18 cellular contexts compared by ENCODE assay signal in genomic region chr17:58378895-58379824, GRCh38. TPM values are rescaled to one million over a fixed set of nuclear protein-coding genes. Genes with fewer than 3 reads are reported as not detected.
A peak's percentile ranks its signal among the peaks of the same experiment; 100 is the strongest.
DNase-seq lines count a peak whose midpoint lies in the region; ATAC-seq, FAIRE-seq and TF ChIP-seq lines count a peak whose summit lies in the region.
"Had no signal": no experiment of that assay in that cellular context is flagged by ENCODE, and none has a peak within 500 bp of the region (broad histone marks: within the 10 kb centered on the region; RNA-seq: fewer than 3 reads in every experiment).

No MANE protein-coding gene starts in this region.

- H3K79me2 ChIP-seq in GM12878 (ENCODE audit: control insufficient read depth, insufficient read depth, low read length) = peaks cover 4% of the 10 kb centered on the region

- CTCF ChIA-PET in activated CD4-positive, alpha-beta T cell treated with anti-CD3 and anti-CD28 coated beads for 36 hours (lab: Charles Lee) = interaction anchor here (0.6 to 2.4 kb wide), 10 partner anchors 9 to 195 kb away, joined by 3 to 13 read pairs (median 3); partner anchors contain the start of gene MPO
- CTCF ChIA-PET in GM12878 (lab: Yijun Ruan, JAX) = interaction anchor here (0.7 to 2.9 kb wide), 7 partner anchors 9 to 130 kb away, joined by 3 to 17 read pairs (median 3); partner anchors contain the start of gene RNF43

- no TSS peak for BruUV-seq in GM12878 (replicated peaks; lab: Mats Ljungman, UMichigan)

- TF ChIP-seq CTCF in GM12878 (IDR thresholded peaks at IDR 0.05 in 2 of 3, conservative IDR thresholded peaks at IDR 0.05 in 1 of 3; ENCODE audit: control insufficient read depth in 2 of 3, extremely low read depth in 1 of 3, insufficient read depth in 1 of 3, low read depth in 3 of 3, low read length in 3 of 3) = no peak
- no peak for TF ChIP-seq CTCF in neural crest cell (conservative IDR thresholded peaks at IDR 0.05)

- POLR2A ChIA-PET in activated CD4-positive, alpha-beta T cell treated with anti-CD3 and anti-CD28 coated beads for 36 hours (lab: Charles Lee) = interaction anchor here (0.8 to 1.2 kb wide), 2 partner anchors 23 to 29 kb away, joined by 3 read pairs; no protein-coding TSS in a partner anchor
- POLR2A ChIA-PET in GM12878 (lab: Charles Lee) = interaction anchor here (0.8 to 5.9 kb wide), 7 partner anchors 10 to 38 kb away, joined by 3 to 29 read pairs (median 3); partner anchors contain the start of genes RNF43 and SUPT4H1

- ATAC-seq in activated CD4-positive, alpha-beta T cell treated with anti-CD3 and anti-CD28 coated beads for 36 hours = no peak
- ATAC-seq in GM12878 (no peak), GM21529 (IDR thresholded peaks at IDR 0.05; ENCODE audit: unreplicated experiment) (no peak), left cardiac atrium (no peak)

- H3K27me3 ChIP-seq in GM12878 (replicated peaks in 1 of 2; ENCODE audit: control insufficient read depth in 2 of 2, insufficient read depth in 2 of 2, low read length in 1 of 2) = no peaks in the 10 kb centered on the region
- H3K27me3 ChIP-seq: thyroid gland had no signal

- peaks cover 19% of the 10 kb centered on the region for H3K4me1 ChIP-seq in GM12878 (ENCODE audit: control insufficient read depth, insufficient read depth, low read length)
- H3K4me1 ChIP-seq: thyroid gland had no signal

- in situ Hi-C loops in GM12878 (cut with MboI) (no loop called here), ACHN (cut with HindIII; ENCODE audit: low pct_ligation_motif_present, low pct_unique_long_range_greater_than_20kb, low sequenced_read_pairs) (no loop called here)

- SMC1A ChIA-PET in GM12878 (lab: Charles Lee; ENCODE audit: uncharacterized antibody, unreplicated experiment) = interaction anchor here (1.0 to 7.5 kb wide), 5 partner anchors 10 to 36 kb away, joined by 3 to 74 read pairs (median 3); partner anchors contain the start of gene RNF43

- peaks cover 36% of the 10 kb centered on the region for H3K4me1 Mint-ChIP-seq in activated CD4-positive, alpha-beta T cell treated with anti-CD3 and anti-CD28 coated beads for 36 hours
- peaks cover 45% of the 10 kb centered on the region for H3K4me1 Mint-ChIP-seq in neural crest cell

- no peaks in the 10 kb centered on the region for H3K9me3 ChIP-seq in GM12878 (replicated peaks; ENCODE audit: control insufficient read depth, insufficient read depth, low read length)
- H3K9me3 ChIP-seq: thyroid gland had no signal

- H3K4me3 ChIP-seq in Jurkat, Clone E6-1 (ENCODE audit: low read length) = peak overlapping the region; percentile 29
- H3K4me3 ChIP-seq in GM12878 = no peak overlapping the region
- H3K4me3 ChIP-seq: thyroid gland had no signal

- RAD21 ChIA-PET in GM12878 (lab: Charles Lee; ENCODE audit: unreplicated experiment) = interaction anchor here (8.4 kb wide), 1 partner anchor 36 kb away, joined by 70 read pairs; the partner anchor contains the start of gene RNF43

- no peak for TF ChIP-seq POLR2A in GM12878 (IDR thresholded peaks at IDR 0.05; ENCODE audit: low read depth, low read length)

- 55% methylated on average over 9 of the region's 9 CpGs for WGBS in GM12878 (ENCODE audit: insufficient coverage, insufficient replicate concordance, low lambda C conversion rate, missing lambda C conversion rate)

- FAIRE-seq in GM12878 (lab: Jason Lieb, UNC) = no peak

- H3K27ac ChIP-seq in GM12878 (ENCODE audit: control insufficient read depth, insufficient read depth) = no peak overlapping the region
- H3K27ac ChIP-seq: thyroid gland had no signal

- H2AFZ ChIP-seq in GM12878 (ENCODE audit: control insufficient read depth, low read depth, low read length) = no peak overlapping the region

- peak overlapping the region; percentile 18 for H3K4me3 Mint-ChIP-seq in activated CD4-positive, alpha-beta T cell treated with anti-CD3 and anti-CD28 coated beads for 36 hours
- H3K4me3 Mint-ChIP-seq in neural crest cell = no peak overlapping the region
- H3K4me3 Mint-ChIP-seq: CD14-positive monocyte had no signal

- intact Hi-C loops in activated CD4-positive, alpha-beta T cell treated with anti-CD3 and anti-CD28 coated beads for 36 hours (cut with DNase I, micrococcal nuclease) = no loop called here
- intact Hi-C loops in GM12878 (cut with micrococcal nuclease; ENCODE audit: unreplicated experiment) (no loop called here), left cardiac atrium (cut with DNase I) (no loop called here)

- no peak overlapping the region for H3K4me2 ChIP-seq in GM12878 (ENCODE audit: control insufficient read depth, insufficient read depth)

- H3K27me3 Mint-ChIP-seq in activated CD4-positive, alpha-beta T cell treated with anti-CD3 and anti-CD28 coated beads for 36 hours = no peaks in the 10 kb centered on the region
- no peaks in the 10 kb centered on the region for H3K27me3 Mint-ChIP-seq in neural crest cell (ENCODE audit: low read depth)

- no peak for DNase-seq in activated CD4-positive, alpha-beta T cell treated with anti-CD3 and anti-CD28 coated beads for 36 hours
- no peak for DNase-seq in activated CD4-positive, alpha-beta T cell treated with anti-CD3 and anti-CD28 coated beads, Interleukin-2, amount 50 U/mL, for 4 hours
- DNase-seq in Jurkat, Clone E6-1 (ENCODE audit: low read depth, low spot score) = peak; percentile 67
- no peak for DNase-seq in GM12878 (ENCODE audit: low read depth, low spot score)
- DNase-seq in neural crest cell (ENCODE audit: low read depth, low spot score) = no peak
- no peak for DNase-seq in ACHN
- DNase-seq in left cardiac atrium = no peak
- DNase-seq: effector memory CD4-positive, alpha-beta T cell; kidney glomerular epithelial cell; NCI-H1092; NCI-H526 treated with DMSO at 0.1 percent for 48 hours; stimulated activated CD4-positive, alpha-beta T cell treated with anti-CD3 and anti-CD28 coated beads, Interleukin-4, amount 100 ng/mL, for 24 hours; stimulated activated CD8-positive, alpha-beta memory T cell treated with anti-CD3 and anti-CD28 coated beads, Interleukin-4, amount 100 ng/mL, for 48 hours; thyroid gland had no signal

- no peak for TF ChIP-seq EP300 in GM12878 (IDR thresholded peaks at IDR 0.05; ENCODE audit: borderline replicate concordance in 1 of 2, control insufficient read depth in 1 of 2, low read depth in 2 of 2, low read length in 2 of 2)

- no peaks in the 10 kb centered on the region for H4K20me1 ChIP-seq in GM12878 (ENCODE audit: control insufficient read depth, insufficient read depth)

- no peaks in the 10 kb centered on the region for H3K9me3 Mint-ChIP-seq in activated CD4-positive, alpha-beta T cell treated with anti-CD3 and anti-CD28 coated beads for 36 hours (ENCODE audit: low read depth)
- no peaks in the 10 kb centered on the region for H3K9me3 Mint-ChIP-seq in neural crest cell

- H3K36me3 ChIP-seq in GM12878 (ENCODE audit: control insufficient read depth in 2 of 2, insufficient read depth in 2 of 2, low read length in 1 of 2) = no peaks in the 10 kb centered on the region; a peak in 1 of 4 replicates
- H3K36me3 ChIP-seq: thyroid gland had no signal

- no peaks in the 10 kb centered on the region for H3K36me3 Mint-ChIP-seq in activated CD4-positive, alpha-beta T cell treated with anti-CD3 and anti-CD28 coated beads for 36 hours (ENCODE audit: low read depth)
- H3K36me3 Mint-ChIP-seq in neural crest cell (ENCODE audit: low read depth) = no peaks in the 10 kb centered on the region
- H3K36me3 Mint-ChIP-seq: CD14-positive monocyte had no signal

- TF ChIP-seq RAD21 in GM12878 (IDR thresholded peaks at IDR 0.05; ENCODE audit: insufficient read depth, low read depth, low read length) = no peak

- H3K9ac ChIP-seq in GM12878 (ENCODE audit: control insufficient read depth, insufficient read depth, low read length) = no peak overlapping the region

- peak overlapping the region; percentile 32 for H3K27ac Mint-ChIP-seq in activated CD4-positive, alpha-beta T cell treated with anti-CD3 and anti-CD28 coated beads for 36 hours
- H3K27ac Mint-ChIP-seq in neural crest cell (ENCODE audit: unreplicated experiment) = peak overlapping the region; percentile 47
- H3K27ac Mint-ChIP-seq: CD14-positive monocyte had no signal

RNA-seq across cellular contexts. Expression of gene SUPT4H1, which starts 27.2 kb away (rescaled TPM):
- 100 to 1,000 TPM; 106 to 129 TPM for total RNA-seq in activated CD4-positive, alpha-beta T cell treated with anti-CD3 and anti-CD28 coated beads for 36 hours
- 211 TPM for polyA plus RNA-seq in Jurkat, Clone E6-1 (2012; ENCODE audit: insufficient read depth, insufficient read length)
- 8.8 and 9.5 TPM in 2 replicates for total RNA-seq in GM12878 (2013; cell fraction: nucleolus; rRNA removed)
- 87.9 and 92.8 TPM in 2 replicates for total RNA-seq in GM12878 (2014; rRNA removed)
- total RNA-seq in GM12878 (2014; rRNA removed; fragmentation: Illumina TruSeq; extraction: Trizol) = 70.4 and 83.8 TPM in 2 replicates
- 87.0 and 93.2 TPM in 2 replicates for total RNA-seq in GM12878 (2021)
- polyA plus RNA-seq in GM12878 (2011; ENCODE audit: low read depth) = 90.2 TPM
- polyA plus RNA-seq in GM12878 (2011; rRNA removed) = 230 and 240 TPM in 2 replicates
- polyA plus RNA-seq in GM12878 (2011; cell fraction: cytosol; rRNA removed) = 105 and 107 TPM in 2 replicates
- polyA plus RNA-seq in GM12878 (2011; cell fraction: nucleus; rRNA removed) = 61.5 and 64.9 TPM in 2 replicates
- 88.7 and 95.3 TPM in 2 replicates for polyA plus RNA-seq in GM12878 (2012)
- 98.9 and 112 TPM in 2 replicates for polyA plus RNA-seq in GM12878 (2014; fragmentation: Illumina TruSeq; extraction: Trizol)
- polyA plus RNA-seq in GM12878 (2014; fragmentation: Nextera tagmentation; extraction: Ambion mirVana) = 100 to 1,000 TPM; 148 to 293 TPM
- polyA plus RNA-seq in GM12878 (2014; rRNA removed) = 94.9 and 102 TPM in 2 replicates
- polyA plus RNA-seq in GM12878 (2016; fragmentation: Nextera tagmentation; extraction: Ambion mirVana) = 100 to 1,000 TPM; 143 to 159 TPM
- 60.9 and 80.0 TPM in 2 replicates for polyA minus RNA-seq in GM12878 (2011; rRNA and poly(A)+ RNA removed)
- 11.5 and 19.8 TPM in 2 replicates for polyA minus RNA-seq in GM12878 (2011; cell fraction: cytosol; rRNA and poly(A)+ RNA removed)
- 5.6 and 14.2 TPM in 2 replicates for polyA minus RNA-seq in GM12878 (2011; cell fraction: nucleus; rRNA and poly(A)+ RNA removed)
- 79.1 and 83.8 TPM in 2 replicates for total RNA-seq in neural crest cell
- 10 to 100 TPM; 49.4 to 60.6 TPM for total RNA-seq in left cardiac atrium

RNA-seq across cellular contexts. Expression of gene RNF43, which starts 38.2 kb away (rescaled TPM):
- total RNA-seq in activated CD4-positive, alpha-beta T cell treated with anti-CD3 and anti-CD28 coated beads for 36 hours = 1 to 10 TPM in 1 of 2 experiments, under 1 TPM in 1; 0.71 to 1.0 TPM
- polyA plus RNA-seq in Jurkat, Clone E6-1 (2012; ENCODE audit: insufficient read depth, insufficient read length) = 0.98 TPM
- total RNA-seq in GM12878 (2013; cell fraction: nucleolus; rRNA removed) = 64.7 and 95.6 TPM in 2 replicates
- 5.3 and 7.2 TPM in 2 replicates for total RNA-seq in GM12878 (2014; rRNA removed)
- 4.4 and 4.5 TPM in 2 replicates for total RNA-seq in GM12878 (2014; rRNA removed; fragmentation: Illumina TruSeq; extraction: Trizol)
- 6.8 and 8.2 TPM in 2 replicates for total RNA-seq in GM12878 (2021)
- polyA plus RNA-seq in GM12878 (2011; ENCODE audit: low read depth) = 0.51 TPM
- 16.7 and 20.8 TPM in 2 replicates for polyA plus RNA-seq in GM12878 (2011; rRNA removed)
- polyA plus RNA-seq in GM12878 (2011; cell fraction: cytosol; rRNA removed) = 11.2 and 14.7 TPM in 2 replicates
- 36.9 and 40.7 TPM in 2 replicates for polyA plus RNA-seq in GM12878 (2011; cell fraction: nucleus; rRNA removed)
- 1.1 and 1.5 TPM in 2 replicates for polyA plus RNA-seq in GM12878 (2012)
- 6.6 and 6.7 TPM in 2 replicates for polyA plus RNA-seq in GM12878 (2014; fragmentation: Illumina TruSeq; extraction: Trizol)
- 1 to 10 TPM; 1.2 to 1.3 TPM for polyA plus RNA-seq in GM12878 (2014; fragmentation: Nextera tagmentation; extraction: Ambion mirVana)
- polyA plus RNA-seq in GM12878 (2014; rRNA removed) = 5.8 and 5.9 TPM in 2 replicates
- 1 to 10 TPM; 4.4 to 5.1 TPM for polyA plus RNA-seq in GM12878 (2016; fragmentation: Nextera tagmentation; extraction: Ambion mirVana)
- 24.1 and 28.7 TPM in 2 replicates for polyA minus RNA-seq in GM12878 (2011; rRNA and poly(A)+ RNA removed)
- 3.8 and 4.9 TPM in 2 replicates for polyA minus RNA-seq in GM12878 (2011; cell fraction: cytosol; rRNA and poly(A)+ RNA removed)
- 16.9 and 28.5 TPM in 2 replicates for polyA minus RNA-seq in GM12878 (2011; cell fraction: nucleus; rRNA and poly(A)+ RNA removed)
- total RNA-seq in neural crest cell = 2.0 and 3.2 TPM in 2 replicates
- 1 to 10 TPM; 4.0 to 4.7 TPM for total RNA-seq in left cardiac atrium
- total RNA-seq: A172, osteocyte had no signal

RNA-seq across cellular contexts. Expression of gene TSPOAP1, which starts 50.6 kb away (rescaled TPM):
- 10 to 100 TPM; 11.8 to 12.4 TPM for total RNA-seq in activated CD4-positive, alpha-beta T cell treated with anti-CD3 and anti-CD28 coated beads for 36 hours
- polyA plus RNA-seq in Jurkat, Clone E6-1 (2012; ENCODE audit: insufficient read depth, insufficient read length) = 13.8 TPM
- total RNA-seq in GM12878 (2013; cell fraction: nucleolus; rRNA removed) = 52.4 and 53.8 TPM in 2 replicates
- 5.6 and 5.7 TPM in 2 replicates for total RNA-seq in GM12878 (2014; rRNA removed)
- 2.8 and 3.6 TPM in 2 replicates for total RNA-seq in GM12878 (2014; rRNA removed; fragmentation: Illumina TruSeq; extraction: Trizol)
- total RNA-seq in GM12878 (2021) = 6.5 and 8.8 TPM in 2 replicates
- polyA plus RNA-seq in GM12878 (2011; ENCODE audit: low read depth) = 5.7 TPM
- 11.6 and 16.4 TPM in 2 replicates for polyA plus RNA-seq in GM12878 (2011; rRNA removed)
- 12.2 and 16.5 TPM in 2 replicates for polyA plus RNA-seq in GM12878 (2011; cell fraction: cytosol; rRNA removed)
- 164 and 168 TPM in 2 replicates for polyA plus RNA-seq in GM12878 (2011; cell fraction: nucleus; rRNA removed)
- 9.8 and 14.2 TPM in 2 replicates for polyA plus RNA-seq in GM12878 (2012)
- polyA plus RNA-seq in GM12878 (2014; fragmentation: Illumina TruSeq; extraction: Trizol) = 1.2 and 4.2 TPM in 2 replicates
- polyA plus RNA-seq in GM12878 (2014; fragmentation: Nextera tagmentation; extraction: Ambion mirVana) = under 1 TPM in 1 of 2 experiments, not detected in 1; 0.58 TPM
- 8.5 and 10.9 TPM in 2 replicates for polyA plus RNA-seq in GM12878 (2014; rRNA removed)
- polyA plus RNA-seq in GM12878 (2016; fragmentation: Nextera tagmentation; extraction: Ambion mirVana) = 1 to 10 TPM; 2.2 to 3.2 TPM
- polyA minus RNA-seq in GM12878 (2011; rRNA and poly(A)+ RNA removed) = 7.2 and 17.1 TPM in 2 replicates
- polyA minus RNA-seq in GM12878 (2011; cell fraction: cytosol; rRNA and poly(A)+ RNA removed) = 6.4 and 6.7 TPM in 2 replicates
- polyA minus RNA-seq in GM12878 (2011; cell fraction: nucleus; rRNA and poly(A)+ RNA removed) = 16.2 and 33.3 TPM in 2 replicates
- 27.9 and 30.5 TPM in 2 replicates for total RNA-seq in neural crest cell
- total RNA-seq in left cardiac atrium = 1 to 10 TPM; 8.8 to 9.0 TPM
- total RNA-seq: A172 had no signal
